9 cellular contexts compared by ENCODE assay signal in the genomic region with DNA sequence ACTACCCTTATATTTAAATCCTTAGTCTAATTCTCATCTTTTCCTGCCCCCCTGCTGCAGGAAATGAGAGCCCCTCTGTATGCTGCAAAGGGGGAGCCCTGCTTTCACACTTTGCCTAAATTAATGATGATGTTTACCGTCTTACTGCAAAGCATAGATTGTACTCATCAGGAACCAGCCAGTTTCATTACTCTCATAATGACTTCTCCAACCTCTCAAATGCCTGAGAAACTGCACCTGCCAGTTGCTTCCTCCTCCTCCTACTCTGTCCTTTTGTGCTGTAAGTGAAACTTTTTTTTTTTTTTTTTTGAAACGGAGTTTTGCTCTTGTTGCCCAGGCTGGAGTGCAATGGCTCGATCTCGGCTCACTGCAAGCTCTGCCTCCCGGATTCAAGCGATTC.
A peak's percentile ranks its signal among the peaks of the same experiment; 100 is the strongest.
DNase-seq lines count a peak whose midpoint lies in the region; ATAC-seq and TF ChIP-seq lines count a peak whose summit lies in the region.
"Had no signal": no experiment of that assay in that cellular context is flagged by ENCODE, and none has a peak within 500 bp of the region (broad histone marks: within the 10 kb centered on the region; RNA-seq: fewer than 3 reads in every experiment).

No MANE protein-coding gene starts in this region.

- H3K4me1 Mint-ChIP-seq in stimulated activated naive CD8-positive, alpha-beta T cell treated with anti-CD3 and anti-CD28 coated beads, Interleukin-15, amount 100 ng/mL, for 72 hours, result peaks cover 23% of the 10 kb centered on the region
- H3K4me1 Mint-ChIP-seq in T-helper 1 cell treated with Interleukin-12 subunit alpha and Interleukin-12 subunit beta and Interleukin-4 antibody, amounts not matched to agents 30 μg/mL and 1 μg/mL, for 36 hours (ENCODE audit: low read depth), result peaks cover 24% of the 10 kb centered on the region

- H3K4me3 Mint-ChIP-seq in stimulated activated naive CD8-positive, alpha-beta T cell treated with anti-CD3 and anti-CD28 coated beads, Interleukin-15, amount 100 ng/mL, for 72 hours, result peak overlapping the region in 1 of 2 donors; percentile 2
- no peak overlapping the region for H3K4me3 Mint-ChIP-seq in T-helper 1 cell treated with Interleukin-12 subunit alpha and Interleukin-12 subunit beta and Interleukin-4 antibody, amounts not matched to agents 30 μg/mL and 1 μg/mL, for 36 hours

- no peaks in the 10 kb centered on the region for H3K36me3 ChIP-seq in esophagus squamous epithelium
- H3K36me3 ChIP-seq: cardiac muscle cell had no signal

- intact Hi-C loops in esophagus squamous epithelium (cut with DNase I), result no loop called here

- H3K9me3 Mint-ChIP-seq in stimulated activated naive CD8-positive, alpha-beta T cell treated with anti-CD3 and anti-CD28 coated beads, Interleukin-15, amount 100 ng/mL, for 72 hours, result no peaks in the 10 kb centered on the region
- H3K9me3 Mint-ChIP-seq in T-helper 1 cell treated with Interleukin-12 subunit alpha and Interleukin-12 subunit beta and Interleukin-4 antibody, amounts not matched to agents 30 μg/mL and 1 μg/mL, for 36 hours, result peaks cover 11% of the 10 kb centered on the region

- no peak overlapping the region for H3K27ac Mint-ChIP-seq in stimulated activated naive CD8-positive, alpha-beta T cell treated with anti-CD3 and anti-CD28 coated beads, Interleukin-15, amount 100 ng/mL, for 72 hours
- peak overlapping the region; percentile 53 for H3K27ac Mint-ChIP-seq in T-helper 1 cell treated with Interleukin-12 subunit alpha and Interleukin-12 subunit beta and Interleukin-4 antibody, amounts not matched to agents 30 μg/mL and 1 μg/mL, for 36 hours

- no peak for DNase-seq in stimulated activated naive CD8-positive, alpha-beta T cell treated with anti-CD3 and anti-CD28 coated beads, Interleukin-15, amount 100 ng/mL, for 72 hours
- DNase-seq in stimulated activated naive CD8-positive, alpha-beta T cell treated with anti-CD3 and anti-CD28 coated beads, Interleukin-15, Interleukin-2, amounts not matched to agents 100 U/mL and 50 U/mL, for 24 hours, result no peak
- DNase-seq in DMS 273 (lab: John Stamatoyannopoulos, UW; ENCODE audit: unreplicated experiment) (no peak), GM19240 (ENCODE audit: insufficient read length, low spot score) (no peak), G401 (ENCODE audit: low spot score) (no peak), esophagus squamous epithelium (lab: John Stamatoyannopoulos, UW) (no peak)

- H3K27ac ChIP-seq in esophagus squamous epithelium, result peak overlapping the region in 2 of 4 donors; percentile 22 to 34
- H3K27ac ChIP-seq: cardiac muscle cell had no signal

- H3K27me3 ChIP-seq in esophagus squamous epithelium, result no peaks in the 10 kb centered on the region
- H3K27me3 ChIP-seq: cardiac muscle cell had no signal

- H3K4me1 ChIP-seq in esophagus squamous epithelium, result peaks cover 20 to 47% (median 22%) of the 10 kb centered on the region in 3 donors

- no peaks in the 10 kb centered on the region for H3K9me3 ChIP-seq in esophagus squamous epithelium

- peaks cover 12% of the 10 kb centered on the region for H3K27me3 Mint-ChIP-seq in stimulated activated naive CD8-positive, alpha-beta T cell treated with anti-CD3 and anti-CD28 coated beads, Interleukin-15, amount 100 ng/mL, for 72 hours
- H3K27me3 Mint-ChIP-seq in T-helper 1 cell treated with Interleukin-12 subunit alpha and Interleukin-12 subunit beta and Interleukin-4 antibody, amounts not matched to agents 30 μg/mL and 1 μg/mL, for 36 hours (ENCODE audit: low read depth), result no peaks in the 10 kb centered on the region

- 55 to 69% methylated on average over 4 to 6 of the region's 6 CpGs for WGBS in esophagus squamous epithelium, 2 donors

- in situ Hi-C loops in G401 (cut with HindIII; ENCODE audit: low sequenced_read_pairs), result no loop called here

- no peak for TF ChIP-seq CTCF in esophagus squamous epithelium (IDR thresholded peaks at IDR 0.05)

- H3K36me3 Mint-ChIP-seq in T-helper 1 cell treated with Interleukin-12 subunit alpha and Interleukin-12 subunit beta and Interleukin-4 antibody, amounts not matched to agents 30 μg/mL and 1 μg/mL, for 36 hours (ENCODE audit: low read depth), result peaks cover 5% of the 10 kb centered on the region

- no peak for TF ChIP-seq POLR2A in esophagus squamous epithelium (IDR thresholded peaks at IDR 0.05)

- ATAC-seq in stimulated activated naive CD8-positive, alpha-beta T cell treated with anti-CD3 and anti-CD28 coated beads, Interleukin-15, amount 100 ng/mL, for 72 hours, result peak; percentile 50
- ATAC-seq in stimulated activated naive CD8-positive, alpha-beta T cell treated with anti-CD3 and anti-CD28 coated beads, Interleukin-15, Interleukin-2, amounts not matched to agents 100 U/mL and 50 U/mL, for 24 hours, result no peak
- ATAC-seq in HG03045 (IDR thresholded peaks at IDR 0.05; ENCODE audit: unreplicated experiment), result peak; percentile 72

- no peak overlapping the region for H3K4me3 ChIP-seq in esophagus squamous epithelium
- H3K4me3 ChIP-seq: cardiac muscle cell had no signal
